1 cellular context compared by ENCODE assay signal in the genomic region with DNA sequence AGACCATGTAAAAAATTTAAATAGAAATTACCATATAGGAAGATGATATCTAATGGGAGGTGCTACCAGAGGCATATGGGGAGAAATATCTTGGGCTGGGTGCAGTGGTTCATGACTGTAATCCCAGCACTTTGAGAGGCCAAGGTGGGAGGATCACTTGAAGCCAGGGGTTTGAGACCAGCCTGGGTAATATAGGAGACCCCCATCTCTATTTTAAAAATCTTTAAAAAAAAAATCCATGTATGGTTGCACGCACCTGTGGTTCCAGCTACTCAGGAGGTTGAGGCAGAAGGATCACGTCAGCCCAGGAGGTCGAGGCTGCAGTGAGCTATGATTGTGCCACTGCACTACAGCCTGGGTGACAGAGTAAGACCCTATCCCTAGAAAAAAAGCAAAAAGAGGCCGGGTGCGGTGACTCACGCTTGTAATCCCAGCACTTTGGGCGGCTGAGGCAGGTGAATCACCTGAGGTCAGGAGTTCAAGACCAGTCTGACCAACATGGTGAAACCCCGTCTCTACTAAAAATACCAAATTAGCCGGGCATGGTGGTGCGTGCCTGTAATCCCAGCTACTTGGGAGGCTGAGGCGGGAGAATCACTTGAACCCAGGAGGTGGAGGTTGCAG. TPM values are rescaled to one million over a fixed set of nuclear protein-coding genes. Genes with fewer than 3 reads are reported as not detected.
"Had no signal": no experiment of that assay in that cellular context is flagged by ENCODE, and none has a peak within 500 bp of the region (broad histone marks: within the 10 kb centered on the region; RNA-seq: fewer than 3 reads in every experiment).

No MANE protein-coding gene starts in this region.

RNA-seq across cellular contexts. Expression of a gene that starts 44.8 kb away (rescaled TPM):
- total RNA-seq: NCI-H460 had no signal
